ENCODE assay signal across 2 cellular contexts in the genomic region with DNA sequence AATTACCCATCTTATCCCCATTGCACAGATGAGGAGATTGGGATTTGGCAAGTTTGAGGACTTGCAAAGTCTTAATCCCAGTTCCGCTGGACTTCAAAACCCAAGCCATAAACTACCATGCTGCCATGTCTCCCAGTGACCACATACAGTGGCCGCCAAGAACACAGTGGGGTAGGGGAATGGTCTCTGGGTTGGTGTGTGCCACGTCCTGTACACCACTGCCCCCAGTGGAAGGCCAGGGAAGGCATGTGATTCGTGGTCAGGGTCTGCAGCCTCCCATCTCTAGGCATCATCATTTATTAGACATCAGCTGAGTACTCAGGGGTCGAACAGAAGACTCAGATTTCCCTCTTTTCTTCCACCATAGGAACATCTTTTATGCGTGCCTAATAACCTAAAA.
TF ChIP-seq lines count a peak whose summit lies in the region.

No MANE protein-coding gene starts in this region.

TF ChIP-seq in WTC11, 78 proteins besides CTCF, POLR2A, EP300 and RAD21 (continued from another document):
- TF ChIP-seq, protein P1, sequence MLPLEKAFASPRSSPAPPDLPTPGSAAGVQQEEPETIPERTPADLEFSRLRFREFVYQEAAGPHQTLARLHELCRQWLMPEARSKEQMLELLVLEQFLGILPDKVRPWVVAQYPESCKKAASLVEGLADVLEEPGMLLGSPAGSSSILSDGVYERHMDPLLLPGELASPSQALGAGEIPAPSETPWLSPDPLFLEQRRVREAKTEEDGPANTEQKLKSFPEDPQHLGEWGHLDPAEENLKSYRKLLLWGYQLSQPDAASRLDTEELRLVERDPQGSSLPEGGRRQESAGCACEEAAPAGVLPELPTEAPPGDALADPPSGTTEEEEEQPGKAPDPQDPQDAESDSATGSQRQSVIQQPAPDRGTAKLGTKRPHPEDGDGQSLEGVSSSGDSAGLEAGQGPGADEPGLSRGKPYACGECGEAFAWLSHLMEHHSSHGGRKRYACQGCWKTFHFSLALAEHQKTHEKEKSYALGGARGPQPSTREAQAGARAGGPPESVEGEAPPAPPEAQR (CRISPR knock-in tag; IDR thresholded peaks at IDR 0.05) = 0 out of 2 replicates have a peak, but pooled peaks have one; percentile 23
- TF ChIP-seq ETV6 (CRISPR knock-in tag; IDR thresholded peaks at IDR 0.05) (no peak), JAZF1 (CRISPR knock-in tag; IDR thresholded peaks at IDR 0.05) (no peak)
- TF ChIP-seq, protein P2, sequence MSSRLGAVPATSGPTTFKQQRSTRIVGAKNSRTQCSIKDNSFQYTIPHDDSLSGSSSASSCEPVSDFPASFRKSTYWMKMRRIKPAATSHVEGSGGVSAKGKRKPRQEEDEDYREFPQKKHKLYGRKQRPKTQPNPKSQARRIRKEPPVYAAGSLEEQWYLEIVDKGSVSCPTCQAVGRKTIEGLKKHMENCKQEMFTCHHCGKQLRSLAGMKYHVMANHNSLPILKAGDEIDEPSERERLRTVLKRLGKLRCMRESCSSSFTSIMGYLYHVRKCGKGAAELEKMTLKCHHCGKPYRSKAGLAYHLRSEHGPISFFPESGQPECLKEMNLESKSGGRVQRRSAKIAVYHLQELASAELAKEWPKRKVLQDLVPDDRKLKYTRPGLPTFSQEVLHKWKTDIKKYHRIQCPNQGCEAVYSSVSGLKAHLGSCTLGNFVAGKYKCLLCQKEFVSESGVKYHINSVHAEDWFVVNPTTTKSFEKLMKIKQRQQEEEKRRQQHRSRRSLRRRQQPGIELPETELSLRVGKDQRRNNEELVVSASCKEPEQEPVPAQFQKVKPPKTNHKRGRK (CRISPR knock-in tag; IDR thresholded peaks at IDR 0.05; ENCODE audit: borderline replicate concordance) = no peak

TF ChIP-seq in HepG2, 621 proteins besides CTCF, POLR2A, EP300 and RAD21 (continued from another document):
- TF ChIP-seq, protein P3, sequence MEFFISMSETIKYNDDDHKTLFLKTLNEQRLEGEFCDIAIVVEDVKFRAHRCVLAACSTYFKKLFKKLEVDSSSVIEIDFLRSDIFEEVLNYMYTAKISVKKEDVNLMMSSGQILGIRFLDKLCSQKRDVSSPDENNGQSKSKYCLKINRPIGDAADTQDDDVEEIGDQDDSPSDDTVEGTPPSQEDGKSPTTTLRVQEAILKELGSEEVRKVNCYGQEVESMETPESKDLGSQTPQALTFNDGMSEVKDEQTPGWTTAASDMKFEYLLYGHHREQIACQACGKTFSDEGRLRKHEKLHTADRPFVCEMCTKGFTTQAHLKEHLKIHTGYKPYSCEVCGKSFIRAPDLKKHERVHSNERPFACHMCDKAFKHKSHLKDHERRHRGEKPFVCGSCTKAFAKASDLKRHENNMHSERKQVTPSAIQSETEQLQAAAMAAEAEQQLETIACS (CRISPR knock-in tag; IDR thresholded peaks at IDR 0.05) = no peak
- no peak for TF ChIP-seq JUND (CRISPR knock-in tag; IDR thresholded peaks at IDR 0.05)
- peak; percentile 15 for TF ChIP-seq TEAD3 (CRISPR knock-in tag; optimal IDR thresholded peaks at IDR 0.05; ENCODE audit: borderline replicate concordance)
- TF ChIP-seq PHF20 (CRISPR knock-in tag; IDR thresholded peaks at IDR 0.05) = no peak
- no peak for TF ChIP-seq ZNF136 (CRISPR knock-in tag; IDR thresholded peaks at IDR 0.05; ENCODE audit: low read depth)
